ENCODE assay signal across 29 cellular contexts in the genomic region with DNA sequence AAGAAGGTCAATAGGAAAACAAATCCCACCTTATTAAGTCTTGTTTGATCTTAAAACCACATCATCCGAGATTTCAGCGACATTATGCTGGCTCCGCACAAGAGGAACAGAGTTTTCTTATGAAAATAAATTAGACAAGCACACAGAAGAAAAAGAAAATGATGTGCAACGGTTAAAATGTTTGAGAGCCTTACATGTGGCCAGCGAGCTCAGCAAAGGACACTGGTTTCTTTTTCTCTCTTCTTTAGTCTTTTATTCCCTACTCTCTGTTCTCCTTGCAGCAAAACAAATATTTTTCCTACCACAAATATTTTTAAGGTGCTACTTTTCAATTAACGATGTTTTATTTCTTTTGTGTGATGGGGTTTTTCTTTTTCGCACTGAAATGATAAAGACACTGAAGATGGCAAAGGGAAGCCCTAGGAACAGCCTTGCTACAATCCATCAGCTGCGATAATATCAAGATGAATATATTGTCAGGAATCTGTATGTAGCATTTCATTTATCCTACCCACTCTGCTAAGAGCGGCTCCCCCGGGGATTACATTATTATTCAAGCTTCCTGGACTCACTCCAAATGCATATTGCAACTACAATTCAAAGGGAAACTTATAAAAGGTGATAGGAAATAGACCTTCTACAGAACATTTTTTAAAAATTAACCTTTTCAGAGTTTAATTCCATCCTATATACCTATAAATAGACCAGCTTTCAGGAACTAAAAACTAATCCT.
DNase-seq lines count a peak whose midpoint lies in the region; ATAC-seq, FAIRE-seq and TF ChIP-seq lines count a peak whose summit lies in the region.
"Had no signal": no experiment of that assay in that cellular context is flagged by ENCODE, and none has a peak within 500 bp of the region (broad histone marks: within the 10 kb centered on the region; RNA-seq: fewer than 3 reads in every experiment).

No MANE protein-coding gene starts in this region.

- TF ChIP-seq POLR2A in A549 (IDR thresholded peaks at IDR 0.05; ENCODE audit: low read length) (no peak), K562 (conservative IDR thresholded peaks at IDR 0.05) (no peak), esophagus squamous epithelium (IDR thresholded peaks at IDR 0.05) (no peak)

- ATAC-seq in A549 (no peak), GM23338 (no peak), K562 (no peak)
- ATAC-seq: activated naive CD8-positive, alpha-beta T cell treated with anti-CD3 and anti-CD28 coated beads, Interleukin-2, amount 50 U/mL, for 24 hours; heart left ventricle; stimulated activated naive CD8-positive, alpha-beta T cell treated with anti-CD3 and anti-CD28 coated beads, Interleukin-15, amount 100 ng/mL, for 72 hours; T-helper 17 cell had no signal

- FAIRE-seq in A549 (lab: Jason Lieb, UNC) = peak; percentile 39
- FAIRE-seq in K562 (lab: Jason Lieb, UNC) = no peak
- FAIRE-seq: endometrium, HTR-8/SVneo had no signal

- in situ Hi-C loops in K562 (cut with MboI) = loop anchor here (5.0 to 25.0 kb wide), 3 partner anchors 202 to 630 kb away; no protein-coding TSS in a partner anchor

- no peak overlapping the region for H3K9ac ChIP-seq in K562 (ENCODE audit: insufficient read depth in 1 of 2, low read depth in 2 of 2, low read length in 2 of 2)

- H3K27me3 Mint-ChIP-seq in GM23338 (ENCODE audit: insufficient read depth, low read depth, poor library complexity) = peaks cover 3% of the 10 kb centered on the region
- peaks cover 57% of the 10 kb centered on the region for H3K27me3 Mint-ChIP-seq in activated CD4-positive, alpha-beta T cell treated with anti-CD3 and anti-CD28 coated beads, Interleukin-2, amount 10 ng/mL, durations not matched to agents 7 days and 5 days

- H3K4me1 Mint-ChIP-seq in GM23338 = peaks cover 40% of the 10 kb centered on the region
- peaks cover 8% of the 10 kb centered on the region for H3K4me1 Mint-ChIP-seq in activated CD4-positive, alpha-beta T cell treated with anti-CD3 and anti-CD28 coated beads, Interleukin-2, amount 10 ng/mL, durations not matched to agents 7 days and 5 days
- H3K4me1 Mint-ChIP-seq: activated naive CD8-positive, alpha-beta T cell treated with anti-CD3 and anti-CD28 coated beads, Interleukin-2, amount 50 U/mL, for 24 hours had no signal

- H3K79me2 ChIP-seq in GM23338 (replicated peaks; ENCODE audit: insufficient read depth) (no peaks in the 10 kb centered on the region), K562 (ENCODE audit: control insufficient read depth, insufficient read depth, low read length) (no peaks in the 10 kb centered on the region)

- no peaks in the 10 kb centered on the region for H3F3A ChIP-seq in GM23338 (replicated peaks; ENCODE audit: low read depth)

- H4K20me1 ChIP-seq in GM23338 (replicated peaks; ENCODE audit: insufficient read depth) = no peaks in the 10 kb centered on the region
- H4K20me1 ChIP-seq in K562 (replicated peaks; ENCODE audit: control insufficient read depth, insufficient read depth, low read length) = no peaks in the 10 kb centered on the region; the same call in 1 of the 2 replicates

- no peak overlapping the region for H3K4me3 ChIP-seq in A549
- no peak overlapping the region for H3K4me3 ChIP-seq in GM23338
- H3K4me3 ChIP-seq in K562 = no peak overlapping the region
- no peak overlapping the region for H3K4me3 ChIP-seq in esophagus squamous epithelium
- H3K4me3 ChIP-seq: coronary artery, heart left ventricle, left ventricle myocardium inferior, prostate gland, transverse colon had no signal

- no peaks in the 10 kb centered on the region for H3K9me1 ChIP-seq in K562 (ENCODE audit: control insufficient read depth, insufficient read depth, low read length)

- no peaks in the 10 kb centered on the region for H3K36me3 Mint-ChIP-seq in GM23338 (ENCODE audit: low read depth)
- no peaks in the 10 kb centered on the region for H3K36me3 Mint-ChIP-seq in activated CD4-positive, alpha-beta T cell treated with anti-CD3 and anti-CD28 coated beads, Interleukin-2, amount 10 ng/mL, durations not matched to agents 7 days and 5 days (ENCODE audit: low read depth)
- H3K36me3 Mint-ChIP-seq: brain; CD4-positive, alpha-beta memory T cell had no signal

- DNase-seq in A549 (ENCODE audit: low read depth in 1 of 2, low spot score in 1 of 2) (no peak), GM23338 (ENCODE audit: low spot score) (no peak), NCI-H2107 treated with DMSO at 0.1 percent for 48 hours (lab: John Stamatoyannopoulos, UW; ENCODE audit: unreplicated experiment) (peak; percentile 43), K562 (ENCODE audit: extremely low read depth in 1 of 4, low spot score in 3 of 4) (no peak), mucosa of gallbladder (ENCODE audit: low spot score) (no peak), esophagus squamous epithelium (lab: John Stamatoyannopoulos, UW) (no peak), GM19240 (ENCODE audit: insufficient read length, low spot score) (no peak)
- no peak for DNase-seq in activated CD4-positive, alpha-beta T cell treated with anti-CD3 and anti-CD28 coated beads, Interleukin-2, amount 10 ng/mL, durations not matched to agents 7 days and 5 days
- DNase-seq: activated CD4-positive, alpha-beta T cell treated with anti-CD3 and anti-CD28 coated beads, Interleukin-2, amount 50 U/mL, for 1 hour; activated CD8-positive, alpha-beta memory T cell treated with anti-CD3 and anti-CD28 coated beads, Interleukin-2, amount 50 U/mL, for 48 hours; activated effector memory CD4-positive, alpha-beta T cell treated with anti-CD3 and anti-CD28 coated beads, Interleukin-2, amount 50 U/mL, for 16 hours; activated naive CD8-positive, alpha-beta T cell treated with anti-CD3 and anti-CD28 coated beads, Interleukin-2, amount 50 U/mL, for 24 hours; CD4-positive, alpha-beta memory T cell; H7; heart left ventricle; left ventricle myocardium inferior; midbrain; MV-4-11; NCI-H510A; small intestine; stimulated activated CD4-positive, alpha-beta T cell treated with anti-CD3 and anti-CD28 coated beads, Interleukin-2, amount 100 ng/mL, for 48 hours; stimulated activated naive CD8-positive, alpha-beta T cell treated with anti-CD3 and anti-CD28 coated beads, Interleukin-15, amount 100 ng/mL, for 72 hours; T-helper 17 cell; transverse colon had no signal

- H3K27ac ChIP-seq in A549 (no peak overlapping the region), GM23338 (ENCODE audit: low read depth) (no peak overlapping the region), K562 (ENCODE audit: extremely low read depth, low read depth, low read length) (no peak overlapping the region), esophagus squamous epithelium (no peak overlapping the region)
- H3K27ac ChIP-seq: coronary artery, heart left ventricle, left ventricle myocardium inferior, prostate gland, transverse colon had no signal

- intact Hi-C loops in K562 (cut with micrococcal nuclease) (loop anchor here (5.0 kb wide), 2 partner anchors 408 to 793 kb away; no protein-coding TSS in a partner anchor), esophagus squamous epithelium (cut with DNase I) (loop anchor here (10.0 kb wide), 1 partner anchor 600 kb away; no protein-coding TSS in a partner anchor)

- H3K27me3 ChIP-seq in GM23338 (ENCODE audit: insufficient read depth) = no peaks in the 10 kb centered on the region
- H3K27me3 ChIP-seq in K562 (ENCODE audit: control insufficient read depth in 2 of 2, insufficient read depth in 2 of 2, low read length in 2 of 2) = peaks cover 6 to 10% of the 10 kb centered on the region in 2 experiments; a peak in 4 of 5 replicates
- peaks cover 0 to 51% (median 0%) of the 10 kb centered on the region in 4 donors for H3K27me3 ChIP-seq in esophagus squamous epithelium

- 58% methylated on average over 10 of the region's 10 CpGs for WGBS in A549 (ENCODE audit: missing lambda C conversion rate)
- 0% methylated on average over 10 of the region's 10 CpGs for WGBS in K562 (ENCODE audit: insufficient coverage, low coverage, missing lambda C conversion rate)
- 48 to 56% methylated on average over 10 of the region's 10 CpGs for WGBS in esophagus squamous epithelium, 2 donors

- BruUV-seq in K562 (replicated peaks; lab: Mats Ljungman, UMichigan) = no TSS peak

- H3K4me2 ChIP-seq in A549 (no peak overlapping the region), GM23338 (peak overlapping the region; percentile 38), K562 (ENCODE audit: insufficient read depth, low read length) (no peak overlapping the region)

- CTCF ChIA-PET in A549 (lab: Yijun Ruan, JAX) = interaction anchor here (0.6 to 11.3 kb wide), 14 partner anchors 8 to 634 kb away, joined by 3 to 148 read pairs (median 29); partner anchors contain the start of gene BNIP2
- CTCF ChIA-PET in K562 (lab: Yijun Ruan, JAX; ENCODE audit: low intra/inter-chr PET ratio) = interaction anchor here (0.5 to 1.1 kb wide), 2 partner anchors 145 to 600 kb away, joined by 4 to 7 read pairs; no protein-coding TSS in a partner anchor
- CTCF ChIA-PET in activated CD4-positive, alpha-beta T cell treated with anti-CD3 and anti-CD28 coated beads, Interleukin-2, amount 10 ng/mL, durations not matched to agents 7 days and 5 days (lab: Charles Lee) = no interaction called here

- H3K9me3 ChIP-seq in A549 (no peaks in the 10 kb centered on the region), K562 (replicated peaks; ENCODE audit: control insufficient read depth, insufficient read depth, low read depth, low read length) (no peaks in the 10 kb centered on the region), esophagus squamous epithelium (no peaks in the 10 kb centered on the region)
- H3K9me3 ChIP-seq: heart left ventricle, left ventricle myocardium inferior, prostate gland, transverse colon had no signal

- H3K9me2 ChIP-seq in GM23338 (ENCODE audit: insufficient read depth) = no peaks in the 10 kb centered on the region

- H3K27ac Mint-ChIP-seq in GM23338 = no peak overlapping the region
- no peak overlapping the region for H3K27ac Mint-ChIP-seq in activated CD4-positive, alpha-beta T cell treated with anti-CD3 and anti-CD28 coated beads, Interleukin-2, amount 10 ng/mL, durations not matched to agents 7 days and 5 days
- H3K27ac Mint-ChIP-seq: activated naive CD8-positive, alpha-beta T cell treated with anti-CD3 and anti-CD28 coated beads, Interleukin-2, amount 50 U/mL, for 24 hours; CD4-positive, alpha-beta memory T cell; T-helper 17 cell had no signal

- TF ChIP-seq RAD21 in A549 (conservative IDR thresholded peaks at IDR 0.05 in 1 of 2, IDR thresholded peaks at IDR 0.05 in 1 of 2) (no peak), K562 (CRISPR knock-in tag; conservative IDR thresholded peaks at IDR 0.05 in 1 of 2, IDR thresholded peaks at IDR 0.05 in 1 of 2) (no peak)

- TF ChIP-seq EP300 in A549 (IDR thresholded peaks at IDR 0.05) (no peak), K562 (IDR thresholded peaks at IDR 0.05; ENCODE audit: low read length) (no peak)

- TF ChIP-seq CTCF in A549 (IDR thresholded peaks at IDR 0.05) (no peak), GM23338 (conservative IDR thresholded peaks at IDR 0.05; ENCODE audit: low read depth in 2 of 2) (no peak), K562 (IDR thresholded peaks at IDR 0.05 in 2 of 3, conservative IDR thresholded peaks at IDR 0.05 in 1 of 3; ENCODE audit: insufficient read depth in 2 of 3, low read depth in 1 of 3, low read length in 3 of 3) (no peak), esophagus squamous epithelium (IDR thresholded peaks at IDR 0.05) (no peak)

- H2AFZ ChIP-seq in GM23338 (peak overlapping the region; percentile 79), K562 (ENCODE audit: low read depth, low read length) (no peak overlapping the region)

- H3K36me3 ChIP-seq in GM23338 (ENCODE audit: insufficient read depth) (no peaks in the 10 kb centered on the region), K562 (ENCODE audit: control insufficient read depth, insufficient read depth, low read length) (no peaks in the 10 kb centered on the region), esophagus squamous epithelium (no peaks in the 10 kb centered on the region)
- H3K36me3 ChIP-seq: heart left ventricle, left ventricle myocardium inferior, prostate gland, transverse colon had no signal

- H3K4me1 ChIP-seq in A549 (peaks cover 7% of the 10 kb centered on the region), GM23338 (ENCODE audit: insufficient read depth) (peaks cover 27% of the 10 kb centered on the region), K562 (replicated peaks in 1 of 2; ENCODE audit: control insufficient read depth in 2 of 2, insufficient read depth in 2 of 2, low read length in 2 of 2) (no peaks in the 10 kb centered on the region), esophagus squamous epithelium (peaks cover 0 to 4% (median 4%) of the 10 kb centered on the region in 3 donors)
- H3K4me1 ChIP-seq: prostate gland, transverse colon had no signal

- H3K4me3 Mint-ChIP-seq in GM23338 = no peak overlapping the region; the same call in 2 of the 3 replicates
- no peak overlapping the region for H3K4me3 Mint-ChIP-seq in activated CD4-positive, alpha-beta T cell treated with anti-CD3 and anti-CD28 coated beads, Interleukin-2, amount 10 ng/mL, durations not matched to agents 7 days and 5 days
- H3K4me3 Mint-ChIP-seq: activated naive CD8-positive, alpha-beta T cell treated with anti-CD3 and anti-CD28 coated beads, Interleukin-2, amount 50 U/mL, for 24 hours; CD4-positive, alpha-beta memory T cell; stimulated activated naive CD8-positive, alpha-beta T cell treated with anti-CD3 and anti-CD28 coated beads, Interleukin-15, amount 100 ng/mL, for 72 hours; T-helper 17 cell had no signal

- no peaks in the 10 kb centered on the region for H3K9me3 Mint-ChIP-seq in GM23338
- H3K9me3 Mint-ChIP-seq in activated CD4-positive, alpha-beta T cell treated with anti-CD3 and anti-CD28 coated beads, Interleukin-2, amount 10 ng/mL, durations not matched to agents 7 days and 5 days = no peaks in the 10 kb centered on the region
- H3K9me3 Mint-ChIP-seq: activated naive CD8-positive, alpha-beta T cell treated with anti-CD3 and anti-CD28 coated beads, Interleukin-2, amount 50 U/mL, for 24 hours; CD4-positive, alpha-beta memory T cell; stimulated activated naive CD8-positive, alpha-beta T cell treated with anti-CD3 and anti-CD28 coated beads, Interleukin-15, amount 100 ng/mL, for 72 hours had no signal

- POLR2A ChIA-PET in A549 (lab: Yijun Ruan, JAX) = interaction anchor here (0.6 to 0.7 kb wide), 2 partner anchors 196 to 522 kb away, joined by 3 read pairs; no protein-coding TSS in a partner anchor
- POLR2A ChIA-PET in K562 (lab: Yijun Ruan, JAX) = no interaction called here
- POLR2A ChIA-PET in activated CD4-positive, alpha-beta T cell treated with anti-CD3 and anti-CD28 coated beads, Interleukin-2, amount 10 ng/mL, durations not matched to agents 7 days and 5 days (lab: Charles Lee) = no interaction called here

Comparison
In these comparisons a context has a peak if more than half of its experiments do, and no peak if none do; other contexts are left out.
1. Of the 35 proteins assayed by ChIP-seq in both K562 and A549: peak only in K562: CBX2 and RNF2; only in A549: none; in both: CBX8; in neither: 32.